ENCODE assay signal across 8 cellular contexts in the genomic region with DNA sequence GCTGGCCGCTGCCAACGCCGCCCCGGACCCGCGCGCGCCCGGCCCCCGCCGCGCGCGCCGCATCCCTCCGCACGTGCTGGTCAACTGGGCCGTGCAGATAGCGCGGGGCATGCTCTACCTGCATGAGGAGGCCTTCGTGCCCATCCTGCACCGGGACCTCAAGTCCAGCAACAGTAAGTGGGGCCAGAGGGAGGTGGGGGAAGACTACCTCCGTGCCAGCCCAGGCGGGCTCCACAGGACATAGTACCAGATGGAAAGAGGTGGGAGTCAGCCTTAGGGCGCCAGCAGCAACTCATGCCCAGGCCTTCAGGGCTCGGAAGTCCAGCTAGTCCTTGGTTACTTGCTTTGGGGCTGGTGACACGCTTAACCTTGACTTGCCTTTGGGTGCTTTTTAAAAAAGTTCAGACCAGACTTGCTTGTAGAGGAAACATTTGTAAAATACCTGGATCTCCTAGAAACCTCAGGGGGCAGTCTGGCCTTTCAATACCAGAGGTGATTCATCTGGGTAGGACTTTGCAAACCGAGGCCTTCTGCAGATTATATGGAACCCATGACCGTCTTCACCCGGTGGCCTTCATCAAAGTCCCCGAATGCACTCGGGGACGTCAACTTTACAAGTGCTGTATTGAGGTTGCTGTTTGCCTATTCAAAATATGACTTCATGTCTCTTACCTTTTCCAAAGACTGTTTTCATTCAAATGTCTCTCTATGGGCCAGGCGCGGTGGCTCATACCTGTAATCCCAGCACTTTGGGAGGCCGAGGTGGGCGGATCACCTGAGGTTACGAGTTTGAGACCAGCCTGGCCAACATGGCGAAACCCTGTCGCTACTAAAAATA. TPM values are rescaled to one million over a fixed set of nuclear protein-coding genes. Genes with fewer than 3 reads are reported as not detected.
A peak's percentile ranks its signal among the peaks of the same experiment; 100 is the strongest.
DNase-seq lines count a peak whose midpoint lies in the region; ATAC-seq and TF ChIP-seq lines count a peak whose summit lies in the region.

No MANE protein-coding gene starts in this region.

- intact Hi-C loops in gastrocnemius medialis (cut with DNase I; ENCODE audit: low total_unique reads) = no loop called here

- no peaks in the 10 kb centered on the region for H3K36me3 Mint-ChIP-seq in activated T-cell treated with anti-CD3 and anti-CD28 coated beads, Interleukin-2, amount 50 U/mL, for 72 hours (ENCODE audit: insufficient read depth in 2 of 2)
- H3K36me3 Mint-ChIP-seq in stimulated activated memory B cell treated with anti-CD40 and anti-IgM and Interleukin-4, amounts not matched to agents 10 μg/mL and 1 μg/mL and 100 μg/mL, for 72 hours = no peaks in the 10 kb centered on the region

- H3K9ac ChIP-seq in iPS-15b (ENCODE audit: low read depth, low read length) = no peak overlapping the region

- no peak overlapping the region for H3K27ac Mint-ChIP-seq in activated T-cell treated with anti-CD3 and anti-CD28 coated beads, Interleukin-2, amount 50 U/mL, for 72 hours
- H3K27ac Mint-ChIP-seq in stimulated activated memory B cell treated with anti-CD40 and anti-IgM and Interleukin-4, amounts not matched to agents 10 μg/mL and 1 μg/mL and 100 μg/mL, for 72 hours = no peak overlapping the region

- TF ChIP-seq CTCF in AG04450 (IDR thresholded peaks at IDR 0.05; ENCODE audit: low read depth, low read length) (no peak), HL-60 (IDR thresholded peaks at IDR 0.05; ENCODE audit: insufficient read depth, low read length) (no peak), gastrocnemius medialis (IDR thresholded peaks at IDR 0.05 in 4 of 5, conservative IDR thresholded peaks at IDR 0.05 in 1 of 5) (no peak), GM20000 (IDR thresholded peaks at IDR 0.05; ENCODE audit: extremely low read depth, missing control alignments) (no peak)

- ATAC-seq in activated T-cell treated with anti-CD3 and anti-CD28 coated beads, Interleukin-2, amount 50 U/mL, for 72 hours (replicated peaks in 1 of 2) = no peak
- ATAC-seq in stimulated activated memory B cell treated with anti-CD40 and anti-IgM and Interleukin-4, amounts not matched to agents 10 μg/mL and 1 μg/mL and 100 μg/mL, for 72 hours = no peak
- ATAC-seq in gastrocnemius medialis = no peak

- H3K9me3 Mint-ChIP-seq in activated T-cell treated with anti-CD3 and anti-CD28 coated beads, Interleukin-2, amount 50 U/mL, for 72 hours = peaks cover 0 to 2% of the 10 kb centered on the region in 2 donors
- peaks cover 3% of the 10 kb centered on the region for H3K9me3 Mint-ChIP-seq in stimulated activated memory B cell treated with anti-CD40 and anti-IgM and Interleukin-4, amounts not matched to agents 10 μg/mL and 1 μg/mL and 100 μg/mL, for 72 hours

- H3K27me3 ChIP-seq in AG04450 (ENCODE audit: control insufficient read depth, insufficient read depth, low read length) (peaks cover 15% of the 10 kb centered on the region), HL-60 (ENCODE audit: insufficient read depth, poor library complexity, severe bottlenecking) (no peaks in the 10 kb centered on the region), iPS-15b (ENCODE audit: control insufficient read depth, insufficient read depth, low read length) (peaks cover 22% of the 10 kb centered on the region), gastrocnemius medialis (peaks cover 10 to 28% (median 11%) of the 10 kb centered on the region in 3 donors)

- in situ Hi-C loops in gastrocnemius medialis (cut with MboI; ENCODE audit: low sequenced_read_pairs in 4 of 4) = no loop called here

- POLR2A ChIA-PET in AG04450 (lab: Yijun Ruan, JAX) = no interaction called here

- H3K9me3 ChIP-seq in AG04450 (ENCODE audit: control insufficient read depth, insufficient read depth, low read length) (no peaks in the 10 kb centered on the region), iPS-15b (ENCODE audit: control insufficient read depth, insufficient read depth, low read length) (no peaks in the 10 kb centered on the region), gastrocnemius medialis (no peaks in the 10 kb centered on the region)

- CTCF ChIA-PET in AG04450 (lab: Charles Lee) = interaction anchor here (0.6 kb wide), 1 partner anchor 1444 kb away, joined by 7 read pairs; no protein-coding TSS in a partner anchor

- peaks cover 29% of the 10 kb centered on the region for H3K27me3 Mint-ChIP-seq in activated T-cell treated with anti-CD3 and anti-CD28 coated beads, Interleukin-2, amount 50 U/mL, for 72 hours (ENCODE audit: low read depth)
- H3K27me3 Mint-ChIP-seq in stimulated activated memory B cell treated with anti-CD40 and anti-IgM and Interleukin-4, amounts not matched to agents 10 μg/mL and 1 μg/mL and 100 μg/mL, for 72 hours = peaks cover 10% of the 10 kb centered on the region

- peaks cover 2% of the 10 kb centered on the region for H3K4me1 ChIP-seq in iPS-15b (ENCODE audit: control insufficient read depth, insufficient read depth, low read length)
- H3K4me1 ChIP-seq in gastrocnemius medialis = no peaks in the 10 kb centered on the region

- peaks cover 15% of the 10 kb centered on the region for H3K4me1 Mint-ChIP-seq in activated T-cell treated with anti-CD3 and anti-CD28 coated beads, Interleukin-2, amount 50 U/mL, for 72 hours (ENCODE audit: low read depth)
- peaks cover 18% of the 10 kb centered on the region for H3K4me1 Mint-ChIP-seq in stimulated activated memory B cell treated with anti-CD40 and anti-IgM and Interleukin-4, amounts not matched to agents 10 μg/mL and 1 μg/mL and 100 μg/mL, for 72 hours

- no peak overlapping the region for H3K27ac ChIP-seq in AG04450 (ENCODE audit: low read depth, low read length)
- H3K27ac ChIP-seq in HL-60 (replicated peaks) = peak overlapping the region; percentile 62
- no peak overlapping the region for H3K27ac ChIP-seq in gastrocnemius medialis

- DNase-seq in AG04450 (ENCODE audit: low read depth, low spot score) (no peak), HL-60 (ENCODE audit: low read depth in 1 of 2, low spot score in 1 of 2) (peak in 1 of 2 experiments; percentile 21), gastrocnemius medialis (no peak), GM20000 (ENCODE audit: low spot score) (no peak), COR-L47 (lab: John Stamatoyannopoulos, UW) (no peak)
- DNase-seq in activated T-cell treated with anti-CD3 and anti-CD28 coated beads, Interleukin-2, amount 50 U/mL, for 72 hours = no peak

- peak overlapping the region; percentile 65 to 80 for H3K4me3 Mint-ChIP-seq in activated T-cell treated with anti-CD3 and anti-CD28 coated beads, Interleukin-2, amount 50 U/mL, for 72 hours
- H3K4me3 Mint-ChIP-seq in stimulated activated memory B cell treated with anti-CD40 and anti-IgM and Interleukin-4, amounts not matched to agents 10 μg/mL and 1 μg/mL and 100 μg/mL, for 72 hours = peak overlapping the region; percentile 65

- TF ChIP-seq POLR2A in gastrocnemius medialis (IDR thresholded peaks at IDR 0.05) = no peak

- H3K4me3 ChIP-seq in AG04450 (ENCODE audit: low read depth, low read length) = peak overlapping the region; percentile 54
- H3K4me3 ChIP-seq in HL-60 (replicated peaks; ENCODE audit: insufficient read depth, low read length) = peak overlapping the region; percentile 74
- H3K4me3 ChIP-seq in iPS-15b (ENCODE audit: low read depth, low read length) = peak overlapping the region; percentile 47
- peak overlapping the region in 2 of 4 donors; percentile 52 to 56 for H3K4me3 ChIP-seq in gastrocnemius medialis

- H3K36me3 ChIP-seq in iPS-15b (ENCODE audit: control insufficient read depth, insufficient read depth, low read length) = no peaks in the 10 kb centered on the region
- no peaks in the 10 kb centered on the region for H3K36me3 ChIP-seq in gastrocnemius medialis

RNA-seq across cellular contexts. Expression of a gene that starts 1.4 kb away (rescaled TPM):
- polyA plus RNA-seq in AG04450 (2011; rRNA removed) = 0.24 and 0.42 TPM in 2 replicates
- polyA minus RNA-seq in AG04450 (2011; rRNA and poly(A)+ RNA removed) = 0.55 and 0.70 TPM in 2 replicates
- total RNA-seq in activated T-cell treated with anti-CD3 and anti-CD28 coated beads, Interleukin-2, amount 50 U/mL, for 72 hours = 1 to 10 TPM; 1.8 to 2.7 TPM
- under 1 TPM in 2 of 4 donors, not detected in 2; 0.07 to 0.31 TPM for total RNA-seq in gastrocnemius medialis

RNA-seq across cellular contexts. Expression of a gene that starts 33.4 kb away (rescaled TPM):
- 29.8 and 32.3 TPM in 2 replicates for polyA plus RNA-seq in AG04450 (2011; rRNA removed)
- 138 and 145 TPM in 2 replicates for polyA minus RNA-seq in AG04450 (2011; rRNA and poly(A)+ RNA removed)
- total RNA-seq in activated T-cell treated with anti-CD3 and anti-CD28 coated beads, Interleukin-2, amount 50 U/mL, for 72 hours = 10 to 100 TPM; 26.2 to 28.6 TPM
- 1 to 10 TPM in 3 of 4 donors, under 1 TPM in 1; 0.34 to 5.6 (median 1.9) TPM for total RNA-seq in gastrocnemius medialis

Comparison
In these comparisons a context has a peak if more than half of its experiments do, and no peak if none do; other contexts are left out.
1. RNA of a gene that starts 33.4 kb away (total RNA-seq): 26.2 to 28.6 TPM in activated T-cell treated with anti-CD3 and anti-CD28 coated beads, Interleukin-2, amount 50 U/mL, for 72 hours; 0.34 to 5.6 TPM in gastrocnemius medialis; every median in the first group is over 4 times any median in the second.